In genomic region chr19:2623743-2624142, GRCh38 we compare ENCODE assay signal across 16 cellular contexts.
DNase-seq lines count a peak whose midpoint lies in the region; ATAC-seq, FAIRE-seq and TF ChIP-seq lines count a peak whose summit lies in the region.
"Had no signal": no experiment of that assay in that cellular context is flagged by ENCODE, and none has a peak within 500 bp of the region (broad histone marks: within the 10 kb centered on the region; RNA-seq: fewer than 3 reads in every experiment).

No MANE protein-coding gene starts in this region.

- peaks cover 56% of the 10 kb centered on the region for H3K4me1 Mint-ChIP-seq in activated CD4-positive, alpha-beta memory T cell treated with anti-CD3 and anti-CD28 coated beads, Interleukin-2, amount 10 ng/mL, durations not matched to agents 7 days and 5 days
- peaks cover 53% of the 10 kb centered on the region for H3K4me1 Mint-ChIP-seq in activated CD4-positive, alpha-beta memory T cell treated with anti-CD3 and anti-CD28 coated beads for 36 hours (ENCODE audit: low read depth)
- peaks cover 14% of the 10 kb centered on the region for H3K4me1 Mint-ChIP-seq in astrocyte (ENCODE audit: low read depth, unreplicated experiment)
- H3K4me1 Mint-ChIP-seq: endodermal cell had no signal

- TF ChIP-seq RAD21 in HCT116 (IDR thresholded peaks at IDR 0.05; ENCODE audit: low read depth): no peak

- H4K20me1 ChIP-seq in HCT116 (ENCODE audit: insufficient read depth) (no peaks in the 10 kb centered on the region), astrocyte (ENCODE audit: insufficient read depth, low read length) (no peaks in the 10 kb centered on the region)

- H3K4me1 ChIP-seq in HCT116 (ENCODE audit: control insufficient read depth in 1 of 2, insufficient read depth in 2 of 2, low read length in 2 of 2): peaks cover 50 to 61% of the 10 kb centered on the region in 2 experiments
- H3K4me1 ChIP-seq in astrocyte (ENCODE audit: insufficient read depth, low read length): peaks cover 28% of the 10 kb centered on the region
- peaks cover 58% of the 10 kb centered on the region for H3K4me1 ChIP-seq in parathyroid adenoma

- TF ChIP-seq CTCF in HCT116 (IDR thresholded peaks at IDR 0.05 in 2 of 3, conservative IDR thresholded peaks at IDR 0.05 in 1 of 3; ENCODE audit: borderline replicate concordance in 1 of 3, insufficient read depth in 1 of 3, low read depth in 2 of 3, low read length in 2 of 3) (no peak), astrocyte (IDR thresholded peaks at IDR 0.05; ENCODE audit: insufficient read depth, low read depth, low read length) (no peak), parathyroid adenoma (IDR thresholded peaks at IDR 0.05) (no peak)

- no peak overlapping the region for H3K9ac ChIP-seq in HCT116 (ENCODE audit: low read length)
- H3K9ac ChIP-seq in astrocyte (ENCODE audit: low read length): no peak overlapping the region
- no peak overlapping the region for H3K9ac ChIP-seq in parathyroid adenoma

- no peak for TF ChIP-seq POLR2A in HCT116 (IDR thresholded peaks at IDR 0.05; ENCODE audit: borderline replicate concordance, extremely low read depth, insufficient read depth, insufficient read length)

- H3K36me3 Mint-ChIP-seq in activated CD4-positive, alpha-beta memory T cell treated with anti-CD3 and anti-CD28 coated beads, Interleukin-2, amount 10 ng/mL, durations not matched to agents 7 days and 5 days (ENCODE audit: low read depth): no peaks in the 10 kb centered on the region
- H3K36me3 Mint-ChIP-seq in activated CD4-positive, alpha-beta memory T cell treated with anti-CD3 and anti-CD28 coated beads for 36 hours: peaks cover 3% of the 10 kb centered on the region
- peaks cover 5% of the 10 kb centered on the region for H3K36me3 Mint-ChIP-seq in astrocyte (ENCODE audit: low read depth, unreplicated experiment)

- H3K79me2 ChIP-seq in HCT116 (ENCODE audit: insufficient read depth, low read length): no peaks in the 10 kb centered on the region
- no peaks in the 10 kb centered on the region for H3K79me2 ChIP-seq in astrocyte (ENCODE audit: insufficient read depth, low read length)
- peaks cover 3% of the 10 kb centered on the region for H3K79me2 ChIP-seq in parathyroid adenoma

- no peak for DNase-seq in activated CD4-positive, alpha-beta memory T cell treated with anti-CD3 and anti-CD28 coated beads, Interleukin-2, amount 10 ng/mL, durations not matched to agents 7 days and 5 days
- DNase-seq in activated CD4-positive, alpha-beta memory T cell treated with anti-CD3 and anti-CD28 coated beads for 36 hours: no peak
- DNase-seq in HCT116 (ENCODE audit: low read depth, low spot score) (no peak), astrocyte (ENCODE audit: low read depth) (no peak), NCI-H1436 treated with DMSO at 0.1 percent for 48 hours (lab: John Stamatoyannopoulos, UW) (no peak), caudate nucleus (lab: John Stamatoyannopoulos, UW) (no peak), HPDE6-E6E7 (ENCODE audit: extremely low spot score) (no peak)
- DNase-seq: activated T-cell treated with anti-CD3 and anti-CD28 coated beads for 4 hours; mammary epithelial cell; NCI-H1092; NK-92 treated with Interleukin-12 subunit alpha and Interleukin-12 subunit beta, amount 100 ng/mL, for 24 hours; SIG-M5; stimulated activated CD4-positive, alpha-beta T cell treated with anti-CD3 and anti-CD28 coated beads, Interleukin-4, amount 100 ng/mL, for 4 hours; transverse colon had no signal

- ATAC-seq in HCT116: no peak

- peak overlapping the region; percentile 56 for H3K27ac Mint-ChIP-seq in activated CD4-positive, alpha-beta memory T cell treated with anti-CD3 and anti-CD28 coated beads, Interleukin-2, amount 10 ng/mL, durations not matched to agents 7 days and 5 days
- no peak overlapping the region for H3K27ac Mint-ChIP-seq in activated CD4-positive, alpha-beta memory T cell treated with anti-CD3 and anti-CD28 coated beads for 36 hours
- no peak overlapping the region for H3K27ac Mint-ChIP-seq in astrocyte (ENCODE audit: unreplicated experiment)
- H3K27ac Mint-ChIP-seq: endodermal cell had no signal

- H2AFZ ChIP-seq in HCT116 (ENCODE audit: low read depth, low read length, poor library complexity, severe bottlenecking) (no peak overlapping the region), astrocyte (ENCODE audit: low read depth, low read length) (no peak overlapping the region), parathyroid adenoma (peak overlapping the region; percentile 67)

- H3K4me3 ChIP-seq in HCT116 (replicated peaks in 1 of 2; ENCODE audit: low read depth in 1 of 2, low read length in 2 of 2): no peak overlapping the region
- no peak overlapping the region for H3K4me3 ChIP-seq in astrocyte (ENCODE audit: insufficient read depth, low read depth, low read length)
- no peak overlapping the region for H3K4me3 ChIP-seq in parathyroid adenoma (ENCODE audit: low read depth, low read length)
- H3K4me3 ChIP-seq: transverse colon had no signal

- H3K4me2 ChIP-seq in HCT116 (ENCODE audit: low read length) (peak overlapping the region; percentile 11; the same call in 1 of the 2 replicates), astrocyte (ENCODE audit: low read length) (no peak overlapping the region), parathyroid adenoma (ENCODE audit: low read length) (no peak overlapping the region)

- H3K9me2 ChIP-seq in HCT116 (ENCODE audit: insufficient read depth): no peaks in the 10 kb centered on the region

- no peak overlapping the region; the same call in 1 of the 2 replicates for H3K27ac ChIP-seq in HCT116 (ENCODE audit: low read depth, low read length)
- no peak overlapping the region for H3K27ac ChIP-seq in astrocyte (ENCODE audit: low read depth, low read length)
- H3K27ac ChIP-seq in parathyroid adenoma: peak overlapping the region; percentile 96
- no peak overlapping the region for H3K27ac ChIP-seq in caudate nucleus (ENCODE audit: low read depth, low read length)

- H3K9me3 ChIP-seq in HCT116 (ENCODE audit: control insufficient read depth in 1 of 2, insufficient read depth in 1 of 2, low read depth in 1 of 2, low read length in 2 of 2) (peaks cover 0 to 10% of the 10 kb centered on the region in 2 experiments; a peak in 1 of 4 replicates), astrocyte (ENCODE audit: insufficient read depth, low read depth, low read length) (peaks cover 3% of the 10 kb centered on the region), parathyroid adenoma (ENCODE audit: control insufficient read depth, low read length) (no peaks in the 10 kb centered on the region)
- H3K9me3 ChIP-seq: transverse colon had no signal

- H3K36me3 ChIP-seq in HCT116 (ENCODE audit: control insufficient read depth in 1 of 2, insufficient read depth in 2 of 2, low read length in 2 of 2): no peaks in the 10 kb centered on the region
- H3K36me3 ChIP-seq in astrocyte (ENCODE audit: insufficient read depth, low read length): no peaks in the 10 kb centered on the region
- no peaks in the 10 kb centered on the region for H3K36me3 ChIP-seq in parathyroid adenoma (ENCODE audit: control insufficient read depth, insufficient read depth, low read length)
- H3K36me3 ChIP-seq: transverse colon had no signal

- no peak overlapping the region for H3K4me3 Mint-ChIP-seq in activated CD4-positive, alpha-beta memory T cell treated with anti-CD3 and anti-CD28 coated beads, Interleukin-2, amount 10 ng/mL, durations not matched to agents 7 days and 5 days
- H3K4me3 Mint-ChIP-seq in activated CD4-positive, alpha-beta memory T cell treated with anti-CD3 and anti-CD28 coated beads for 36 hours: no peak overlapping the region
- peak overlapping the region; percentile 20 for H3K4me3 Mint-ChIP-seq in astrocyte (ENCODE audit: unreplicated experiment)
- H3K4me3 Mint-ChIP-seq: endodermal cell had no signal

- peaks cover 6% of the 10 kb centered on the region for H3K9me3 Mint-ChIP-seq in activated CD4-positive, alpha-beta memory T cell treated with anti-CD3 and anti-CD28 coated beads, Interleukin-2, amount 10 ng/mL, durations not matched to agents 7 days and 5 days
- peaks cover 12% of the 10 kb centered on the region for H3K9me3 Mint-ChIP-seq in activated CD4-positive, alpha-beta memory T cell treated with anti-CD3 and anti-CD28 coated beads for 36 hours
- peaks cover 13% of the 10 kb centered on the region for H3K9me3 Mint-ChIP-seq in astrocyte (ENCODE audit: unreplicated experiment)

- RAD21 ChIA-PET in HCT116 (lab: Charles Lee; ENCODE audit: low non-redundant PET in 1 of 2, low total read pairs in 2 of 2, uncharacterized antibody in 2 of 2, unreplicated experiment in 2 of 2): interaction anchor here (0.9 to 1.2 kb wide), 2 partner anchors 25 to 138 kb away, joined by 3 read pairs; no protein-coding TSS in a partner anchor

- BruUV-seq in HCT116 (replicated peaks; lab: Mats Ljungman, UMichigan): no TSS peak

- CTCF ChIA-PET in activated CD4-positive, alpha-beta memory T cell treated with anti-CD3 and anti-CD28 coated beads, Interleukin-2, amount 10 ng/mL, durations not matched to agents 7 days and 5 days (lab: Charles Lee): no interaction called here
- CTCF ChIA-PET in activated CD4-positive, alpha-beta memory T cell treated with anti-CD3 and anti-CD28 coated beads for 36 hours (lab: Charles Lee): interaction anchor here (1.0 to 2.0 kb wide), 3 partner anchors 9 to 13 kb away, joined by 3 to 8 read pairs (median 4); no protein-coding TSS in a partner anchor
- CTCF ChIA-PET in HCT116 (lab: Charles Lee): interaction anchor here (1.3 to 1.5 kb wide), 2 partner anchors 10 to 150 kb away, joined by 3 to 6 read pairs; no protein-coding TSS in a partner anchor

- no peak for FAIRE-seq in astrocyte (lab: Jason Lieb, UNC)

- no peaks in the 10 kb centered on the region for H3K27me3 ChIP-seq in HCT116 (ENCODE audit: insufficient read depth, low read length)
- no peaks in the 10 kb centered on the region for H3K27me3 ChIP-seq in astrocyte (ENCODE audit: insufficient read depth, low read length)
- H3K27me3 ChIP-seq in parathyroid adenoma (ENCODE audit: control insufficient read depth, insufficient read depth, low read length): no peaks in the 10 kb centered on the region
- H3K27me3 ChIP-seq: transverse colon had no signal

- intact Hi-C loops in activated CD4-positive, alpha-beta memory T cell treated with anti-CD3 and anti-CD28 coated beads for 36 hours (cut with micrococcal nuclease): loop anchor here (5.0 kb wide), 1 partner anchor 346 kb away; no protein-coding TSS in a partner anchor
- intact Hi-C loops in HCT116 (cut with micrococcal nuclease): no loop called here

- POLR2A ChIA-PET in activated CD4-positive, alpha-beta memory T cell treated with anti-CD3 and anti-CD28 coated beads, Interleukin-2, amount 10 ng/mL, durations not matched to agents 7 days and 5 days (lab: Charles Lee): interaction anchor here (10.6 kb wide), 1 partner anchor 145 kb away, joined by 220 read pairs; the partner anchor contains the start of gene GADD45B
- POLR2A ChIA-PET in activated CD4-positive, alpha-beta memory T cell treated with anti-CD3 and anti-CD28 coated beads for 36 hours (lab: Charles Lee): no interaction called here
- POLR2A ChIA-PET in HCT116 (lab: Charles Lee): interaction anchor here (0.5 to 4.2 kb wide), 3 partner anchors 148 to 158 kb away, joined by 3 to 29 read pairs (median 4); partner anchors contain the start of gene GADD45B

- H3K27me3 Mint-ChIP-seq in activated CD4-positive, alpha-beta memory T cell treated with anti-CD3 and anti-CD28 coated beads, Interleukin-2, amount 10 ng/mL, durations not matched to agents 7 days and 5 days: no peaks in the 10 kb centered on the region
- no peaks in the 10 kb centered on the region for H3K27me3 Mint-ChIP-seq in activated CD4-positive, alpha-beta memory T cell treated with anti-CD3 and anti-CD28 coated beads for 36 hours
- H3K27me3 Mint-ChIP-seq in astrocyte (ENCODE audit: low read depth, unreplicated experiment): no peaks in the 10 kb centered on the region
